ENCODE assay signal across 32 cellular contexts in genomic region chr11:46010100-46010499, GRCh38.
"Had no signal": no experiment of that assay in that cellular context is flagged by ENCODE, and none has a peak within 500 bp of the region (broad histone marks: within the 10 kb centered on the region; RNA-seq: fewer than 3 reads in every experiment).

No MANE protein-coding gene starts in this region.

- H3K27me3 ChIP-seq: brain microvascular endothelial cell, Peyer's patch, SJSA1 had no signal

- ATAC-seq: activated CD8-positive, alpha-beta memory T cell treated with anti-CD3 and anti-CD28 coated beads, Interleukin-2, amount 10 ng/mL, durations not matched to agents 7 days and 5 days; PC-3 had no signal

- H3K4me3 ChIP-seq: Peyer's patch, SJSA1 had no signal

- H3K9me3 ChIP-seq: Peyer's patch, SJSA1 had no signal

- H3K4me1 ChIP-seq: Peyer's patch had no signal

- H3K27ac ChIP-seq: brain microvascular endothelial cell, Peyer's patch, SJSA1, WERI-Rb-1 had no signal

- DNase-seq: activated CD4-positive, alpha-beta memory T cell treated with anti-CD3 and anti-CD28 coated beads, Interleukin-2, amount 10 ng/mL, durations not matched to agents 7 days and 5 days; activated CD4-positive, alpha-beta T cell treated with anti-CD3 and anti-CD28 coated beads for 1 hour; activated CD4-positive, alpha-beta T cell treated with anti-CD3 and anti-CD28 coated beads for 48 hours; activated CD4-positive, CD25-positive, alpha-beta regulatory T cell; activated CD8-positive, alpha-beta memory T cell treated with anti-CD3 and anti-CD28 coated beads for 24 hours; activated CD8-positive, alpha-beta memory T cell treated with anti-CD3 and anti-CD28 coated beads, Interleukin-2, amount 10 ng/mL, durations not matched to agents 7 days and 5 days; activated CD8-positive, alpha-beta memory T cell treated with anti-CD3 and anti-CD28 coated beads, Interleukin-2, amount 50 U/mL, for 48 hours; activated effector memory CD4-positive, alpha-beta T cell treated with Interleukin-2 at 50 U/mL for 16 hours; activated naive CD4-positive, alpha-beta T cell treated with anti-CD3 and anti-CD28 coated beads, Interleukin-2, amount 50 U/mL, for 16 hours; activated naive CD8-positive, alpha-beta T cell treated with anti-CD3 and anti-CD28 coated beads for 36 hours; activated T-cell treated with anti-CD3 and anti-CD28 coated beads, Interleukin-2, amount 50 U/mL, for 48 hours; amniotic stem cell; aorta; brain microvascular endothelial cell; NCI-H1092 treated with DMSO at 0.1 percent for 48 hours; NCI-H1417; NCI-H146; NCI-H187; NCI-H2081; NCI-H345; NCI-H524 treated with DMSO at 0.1 percent for 48 hours; NCI-H748 treated with DMSO at 0.1 percent for 48 hours; NK-92 treated with Interleukin-12 subunit alpha and Interleukin-12 subunit beta, amount 100 ng/mL, for 24 hours; PC-3; Peyer's patch; RPMI8226; SHP77 treated with DMSO at 0.1 percent for 48 hours; SW 1271; T-helper 1 cell; T1000; WERI-Rb-1 had no signal

- H3K36me3 ChIP-seq: brain microvascular endothelial cell, Peyer's patch, SJSA1, WERI-Rb-1 had no signal
